In the genomic region with DNA sequence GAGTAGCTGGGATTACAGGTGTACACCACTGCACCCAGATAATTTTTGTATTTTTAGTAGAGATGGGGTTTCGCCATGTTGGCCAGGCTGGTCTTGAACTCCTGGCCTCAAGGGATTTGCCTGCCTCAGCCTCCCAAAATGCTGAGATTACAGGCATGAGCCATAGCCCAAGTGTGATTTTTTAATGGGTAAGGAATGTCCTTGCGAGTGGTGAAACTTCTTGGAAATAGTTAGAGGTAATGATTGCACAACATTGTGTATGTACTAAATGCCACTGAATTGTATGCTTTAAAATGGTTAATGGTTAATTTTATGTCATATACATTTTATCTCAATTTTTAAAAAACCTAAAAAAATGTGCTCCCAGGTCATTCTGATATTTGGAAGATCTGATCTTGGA, we compare ENCODE assay signal across 18 cellular contexts.
"Had no signal": no experiment of that assay in that cellular context is flagged by ENCODE, and none has a peak within 500 bp of the region (broad histone marks: within the 10 kb centered on the region; RNA-seq: fewer than 3 reads in every experiment).

No MANE protein-coding gene starts in this region.

- H3K4me3 ChIP-seq: dorsolateral prefrontal cortex, left lung, testis, upper lobe of right lung had no signal

- H3K9me3 ChIP-seq: left lung, testis, upper lobe of right lung had no signal

- H3K27ac ChIP-seq: brain microvascular endothelial cell, dorsolateral prefrontal cortex, left lung, testis, upper lobe of right lung had no signal

- H3K36me3 ChIP-seq: brain microvascular endothelial cell, left lung, upper lobe of right lung had no signal

- H3K27me3 ChIP-seq: brain microvascular endothelial cell, left lung, testis, upper lobe of right lung had no signal

- FAIRE-seq: endometrium, TTC549 had no signal

- ATAC-seq: activated T-helper 17 cell treated with anti-CD3 and anti-CD28 coated beads, Interleukin-2, amount 50 U/mL, for 72 hours; left lung; stimulated activated naive CD8-positive, alpha-beta T cell treated with anti-CD3 and anti-CD28 coated beads, Interleukin-15, amount 100 ng/mL, for 72 hours; upper lobe of right lung had no signal

- DNase-seq: activated B cell treated with CpG ODN at 0.5 μM for 24 hours; activated CD4-positive, alpha-beta T cell treated with anti-CD3 and anti-CD28 coated beads, Interleukin-2, amount 10 ng/mL, durations not matched to agents 24 days and 14 days; activated CD8-positive, alpha-beta memory T cell treated with anti-CD3 and anti-CD28 coated beads for 24 hours; activated naive CD4-positive, alpha-beta T cell treated with anti-CD3 and anti-CD28 coated beads, Interleukin-2, amount 10 ng/mL, durations not matched to agents 7 days and 5 days; amniotic stem cell; brain microvascular endothelial cell; dorsolateral prefrontal cortex; islet precursor cell; left lung; occipital lobe; stimulated activated CD4-positive, alpha-beta T cell treated with anti-CD3 and anti-CD28 coated beads, Interleukin-4, amount 100 ng/mL, for 4 hours; stimulated activated naive CD8-positive, alpha-beta T cell treated with anti-CD3 and anti-CD28 coated beads, Interleukin-15, amount 100 ng/mL, for 72 hours; T-helper 2 cell; testis; upper lobe of right lung had no signal
